Comparison of ENCODE assay signal across 20 cellular contexts in genomic region chr12:51836833-51837184, GRCh38. TPM values are rescaled to one million over a fixed set of nuclear protein-coding genes. Genes with fewer than 3 reads are reported as not detected.
"Had no signal": no experiment of that assay in that cellular context is flagged by ENCODE, and none has a peak within 500 bp of the region (broad histone marks: within the 10 kb centered on the region; RNA-seq: fewer than 3 reads in every experiment).

No MANE protein-coding gene starts in this region.

- ATAC-seq: activated CD4-positive, alpha-beta T cell treated with anti-CD3 and anti-CD28 coated beads for 36 hours; effector memory CD8-positive, alpha-beta T cell; lower lobe of right lung; sciatic nerve; stimulated activated effector memory CD8-positive, alpha-beta T cell treated with anti-CD3 and anti-CD28 coated beads, Interleukin-12 subunit alpha, Interleukin-12 subunit beta, amount 100 ng/mL, for 72 hours had no signal

- H3K4me3 ChIP-seq: lower lobe of right lung, smooth muscle cell, stomach, upper lobe of left lung had no signal

- DNase-seq: activated CD4-positive, alpha-beta memory T cell treated with anti-CD3 and anti-CD28 coated beads for 36 hours; activated CD4-positive, alpha-beta T cell treated with anti-CD3 and anti-CD28 coated beads for 36 hours; effector memory CD8-positive, alpha-beta T cell; foreskin fibroblast; hippocampal formation; lower lobe of right lung; stimulated activated CD4-positive, alpha-beta T cell treated with anti-CD3 and anti-CD28 coated beads, Interleukin-4, amount 100 ng/mL, for 24 hours; stomach had no signal

- H3K4me2 ChIP-seq: smooth muscle cell had no signal

- H3K9me3 ChIP-seq: lower lobe of right lung, neutrophil, stomach, upper lobe of left lung had no signal

- H2AFZ ChIP-seq: parathyroid adenoma had no signal

- H3K27me3 ChIP-seq: upper lobe of left lung had no signal

- H3K4me3 Mint-ChIP-seq: activated CD4-positive, alpha-beta memory T cell treated with anti-CD3 and anti-CD28 coated beads for 36 hours; activated CD4-positive, alpha-beta T cell treated with anti-CD3 and anti-CD28 coated beads for 36 hours; activated naive CD8-positive, alpha-beta T cell; effector memory CD8-positive, alpha-beta T cell; mesothelial cell of epicardium; stimulated activated effector memory CD8-positive, alpha-beta T cell treated with anti-CD3 and anti-CD28 coated beads, Interleukin-12 subunit alpha, Interleukin-12 subunit beta, amount 100 ng/mL, for 72 hours; WTC11 had no signal

- H3K36me3 Mint-ChIP-seq: activated CD4-positive, alpha-beta memory T cell treated with anti-CD3 and anti-CD28 coated beads for 36 hours; activated naive CD8-positive, alpha-beta T cell; mesothelial cell of epicardium; stimulated activated effector memory CD8-positive, alpha-beta T cell treated with anti-CD3 and anti-CD28 coated beads, Interleukin-12 subunit alpha, Interleukin-12 subunit beta, amount 100 ng/mL, for 72 hours; WTC11 had no signal

- H3K27ac Mint-ChIP-seq: activated CD4-positive, alpha-beta memory T cell treated with anti-CD3 and anti-CD28 coated beads for 36 hours; activated CD4-positive, alpha-beta T cell treated with anti-CD3 and anti-CD28 coated beads for 36 hours; activated naive CD8-positive, alpha-beta T cell; effector memory CD8-positive, alpha-beta T cell; mesothelial cell of epicardium; stimulated activated effector memory CD8-positive, alpha-beta T cell treated with anti-CD3 and anti-CD28 coated beads, Interleukin-12 subunit alpha, Interleukin-12 subunit beta, amount 100 ng/mL, for 72 hours; WTC11 had no signal

- H3K9me3 Mint-ChIP-seq: activated CD4-positive, alpha-beta memory T cell treated with anti-CD3 and anti-CD28 coated beads for 36 hours; effector memory CD8-positive, alpha-beta T cell; mesothelial cell of epicardium; stimulated activated effector memory CD8-positive, alpha-beta T cell treated with anti-CD3 and anti-CD28 coated beads, Interleukin-12 subunit alpha, Interleukin-12 subunit beta, amount 100 ng/mL, for 72 hours had no signal

- H3K36me3 ChIP-seq: lower lobe of right lung, neutrophil, stomach, upper lobe of left lung had no signal

- H3K27ac ChIP-seq: lower lobe of right lung, neutrophil, parathyroid adenoma, stomach, upper lobe of left lung had no signal

RNA-seq across cellular contexts. Expression of gene FIGNL2, which starts 11.7 kb away (rescaled TPM):
- polyA plus RNA-seq: keratinocyte had no signal

RNA-seq across cellular contexts. Expression of gene ANKRD33, which starts 51.1 kb away (rescaled TPM):
- total RNA-seq: activated CD4-positive, alpha-beta memory T cell treated with anti-CD3 and anti-CD28 coated beads for 36 hours; activated CD4-positive, alpha-beta T cell treated with anti-CD3 and anti-CD28 coated beads for 36 hours; lower lobe of right lung; smooth muscle cell; stomach; T-helper 2 cell treated with Interferon-gamma antibody and Interleukin-4, amounts not matched to agents 100 ng/mL and 5 ng/mL, for 36 hours; temporal lobe; upper lobe of left lung had no signal
- polyA plus RNA-seq: keratinocyte, stomach had no signal
